Comparison of ENCODE assay signal across 26 cellular contexts in genomic region chr17:58966208-58966607, GRCh38.
"Had no signal": no experiment of that assay in that cellular context is flagged by ENCODE, and none has a peak within 500 bp of the region (broad histone marks: within the 10 kb centered on the region; RNA-seq: fewer than 3 reads in every experiment).

No MANE protein-coding gene starts in this region.

- H3K9me3 ChIP-seq: esophagus muscularis mucosa, left lung, mucosa of descending colon, neutrophil, pancreas, right lobe of liver, thoracic aorta, tibial nerve, upper lobe of left lung had no signal

- H3K27ac ChIP-seq: coronary artery, esophagus muscularis mucosa, left lung, neutrophil, pancreas, thoracic aorta, tibial nerve, upper lobe of left lung had no signal

- DNase-seq: dermis blood vessel endothelial cell; effector memory CD4-positive, alpha-beta T cell; foreskin melanocyte; immature natural killer cell; left cardiac atrium; left lung; mesenchymal stem cell; mucosa of descending colon; naive B cell; pancreas; right lobe of liver; small intestine; stimulated activated CD4-positive, alpha-beta T cell treated with anti-CD3 and anti-CD28 coated beads, Interleukin-15, amount 100 ng/mL, for 24 hours; stimulated activated CD4-positive, alpha-beta T cell treated with anti-CD3 and anti-CD28 coated beads, Interleukin-2, amount 100 ng/mL, for 48 hours; stimulated activated naive B cell treated with anti-CD40 and anti-IgM and Interleukin-4, amounts not matched to agents 10 μg/mL and 1 μg/mL and 100 μg/mL, for 72 hours; upper lobe of left lung had no signal

- H3K36me3 ChIP-seq: esophagus muscularis mucosa, left lung, neutrophil, pancreas, right lobe of liver, thoracic aorta, tibial nerve, upper lobe of left lung had no signal

- ATAC-seq: left cardiac atrium; left lung; mucosa of descending colon; natural killer cell treated with Interleukin-12 subunit alpha and Interleukin-12 subunit beta and Interleukin-15 and Interleukin-18, amount 100 ng/mL, for 72 hours; pancreas; stimulated activated naive B cell treated with anti-CD40 and anti-IgM and Interleukin-4, amounts not matched to agents 10 μg/mL and 1 μg/mL and 100 μg/mL, for 72 hours had no signal

- H3K4me3 ChIP-seq: coronary artery, esophagus muscularis mucosa, left lung, mucosa of descending colon, pancreas, right lobe of liver, thoracic aorta, tibial nerve, upper lobe of left lung had no signal

- H3K27me3 Mint-ChIP-seq: naive B cell; stimulated activated naive B cell treated with anti-CD40 and anti-IgM and Interleukin-4, amounts not matched to agents 10 μg/mL and 1 μg/mL and 100 μg/mL, for 72 hours; stimulated activated naive CD8-positive, alpha-beta T cell treated with anti-CD3 and anti-CD28 coated beads, Interleukin-15, Interleukin-2, amounts not matched to agents 100 ng/mL and 50 ng/mL, for 24 hours had no signal

- H3K27ac Mint-ChIP-seq: immature natural killer cell; mesothelial cell of epicardium; natural killer cell treated with Interleukin-12 subunit alpha and Interleukin-12 subunit beta and Interleukin-15 and Interleukin-18, amount 100 ng/mL, for 72 hours; stimulated activated naive B cell treated with anti-CD40 and anti-IgM and Interleukin-4, amounts not matched to agents 10 μg/mL and 1 μg/mL and 100 μg/mL, for 72 hours; stimulated activated naive CD8-positive, alpha-beta T cell treated with anti-CD3 and anti-CD28 coated beads, Interleukin-15, Interleukin-2, amounts not matched to agents 100 ng/mL and 50 ng/mL, for 24 hours had no signal

- H3K36me3 Mint-ChIP-seq: mesothelial cell of epicardium; naive B cell; natural killer cell treated with Interleukin-12 subunit alpha and Interleukin-12 subunit beta and Interleukin-15 and Interleukin-18, amount 100 ng/mL, for 72 hours; stimulated activated naive B cell treated with anti-CD40 and anti-IgM and Interleukin-4, amounts not matched to agents 10 μg/mL and 1 μg/mL and 100 μg/mL, for 72 hours had no signal

- H3K4me3 Mint-ChIP-seq: immature natural killer cell; mesothelial cell of epicardium; naive B cell; natural killer cell treated with Interleukin-12 subunit alpha and Interleukin-12 subunit beta and Interleukin-15 and Interleukin-18, amount 100 ng/mL, for 72 hours; neural crest cell; stimulated activated naive B cell treated with anti-CD40 and anti-IgM and Interleukin-4, amounts not matched to agents 10 μg/mL and 1 μg/mL and 100 μg/mL, for 72 hours; stimulated activated naive CD8-positive, alpha-beta T cell treated with anti-CD3 and anti-CD28 coated beads, Interleukin-15, Interleukin-2, amounts not matched to agents 100 ng/mL and 50 ng/mL, for 24 hours had no signal

- H3K9me3 Mint-ChIP-seq: immature natural killer cell; mesothelial cell of epicardium; naive B cell; natural killer cell treated with Interleukin-12 subunit alpha and Interleukin-12 subunit beta and Interleukin-15 and Interleukin-18, amount 100 ng/mL, for 72 hours; neural crest cell; stimulated activated naive B cell treated with anti-CD40 and anti-IgM and Interleukin-4, amounts not matched to agents 10 μg/mL and 1 μg/mL and 100 μg/mL, for 72 hours; stimulated activated naive CD8-positive, alpha-beta T cell treated with anti-CD3 and anti-CD28 coated beads, Interleukin-15, Interleukin-2, amounts not matched to agents 100 ng/mL and 50 ng/mL, for 24 hours had no signal

- H3K4me1 Mint-ChIP-seq: naive B cell had no signal

- H3K27me3 ChIP-seq: esophagus muscularis mucosa, left lung, neutrophil, pancreas, right lobe of liver, tibial nerve, upper lobe of left lung had no signal

- FAIRE-seq: endothelial cell of umbilical vein, pancreas, small intestine had no signal

- H3K4me1 ChIP-seq: esophagus muscularis mucosa, pancreas, right lobe of liver, tibial nerve had no signal
